8 cellular contexts compared by ENCODE assay signal in genomic region chr14:105981517-105982302, GRCh38.
A peak's percentile ranks its signal among the peaks of the same experiment; 100 is the strongest.
DNase-seq lines count a peak whose midpoint lies in the region; ATAC-seq lines count a peak whose summit lies in the region.
"Not testable (repeated sequence)": the region's sequence is repeated elsewhere in the genome, so short reads cannot be mapped to it uniquely, and the experiment has no call there.

No MANE protein-coding gene starts in this region.

- H3K36me3 Mint-ChIP-seq in CD4-positive, alpha-beta memory T cell; T-cell; activated CD4-positive, alpha-beta T cell treated with anti-CD3 and anti-CD28 coated beads, Interleukin-2, amount 10 ng/mL, durations not matched to agents 24 days and 14 days (ENCODE audit: low read depth); activated T-cell treated with anti-CD3 and anti-CD28 coated beads, Interleukin-2, amount 50 U/mL, for 72 hours (ENCODE audit: insufficient read depth in 2 of 2); activated naive CD8-positive, alpha-beta T cell treated with anti-CD3 and anti-CD28 coated beads, Interleukin-2, amount 50 U/mL, for 24 hours (ENCODE audit: low read depth); naive B cell: not testable (repeated sequence)

- POLR2A ChIA-PET in CD4-positive, alpha-beta memory T cell (lab: Charles Lee; ENCODE audit: partially characterized antibody): interaction anchor here (0.7 to 1.4 kb wide), 3 partner anchors 20 to 23 kb away, joined by 3 read pairs; no protein-coding TSS in a partner anchor
- POLR2A ChIA-PET in T-cell (lab: Charles Lee): not testable (repeated sequence)

- not testable (repeated sequence) for H3K9me3 Mint-ChIP-seq in CD4-positive, alpha-beta memory T cell; T-cell; activated CD4-positive, alpha-beta T cell treated with anti-CD3 and anti-CD28 coated beads, Interleukin-2, amount 10 ng/mL, durations not matched to agents 24 days and 14 days; activated T-cell treated with anti-CD3 and anti-CD28 coated beads, Interleukin-2, amount 50 U/mL, for 72 hours; activated naive CD8-positive, alpha-beta T cell treated with anti-CD3 and anti-CD28 coated beads, Interleukin-2, amount 50 U/mL, for 24 hours; naive B cell

- peak overlapping the region; percentile 54 to 85 (median 80) for H3K27ac Mint-ChIP-seq in CD4-positive, alpha-beta memory T cell
- peak overlapping the region; percentile 78 to 84 for H3K27ac Mint-ChIP-seq in T-cell
- not testable (repeated sequence) for H3K27ac Mint-ChIP-seq in activated CD4-positive, alpha-beta T cell treated with anti-CD3 and anti-CD28 coated beads, Interleukin-2, amount 10 ng/mL, durations not matched to agents 24 days and 14 days
- H3K27ac Mint-ChIP-seq in activated T-cell treated with anti-CD3 and anti-CD28 coated beads, Interleukin-2, amount 50 U/mL, for 72 hours: peak overlapping the region; percentile 48
- peak overlapping the region; percentile 61 for H3K27ac Mint-ChIP-seq in activated naive CD8-positive, alpha-beta T cell treated with anti-CD3 and anti-CD28 coated beads, Interleukin-2, amount 50 U/mL, for 24 hours
- peak overlapping the region in 3 of 6 donors; percentile 51 to 74 (median 60) for H3K27ac Mint-ChIP-seq in naive B cell

- not testable (repeated sequence) for H3K9me3 ChIP-seq in CD4-positive, alpha-beta memory T cell (ENCODE audit: control insufficient read depth in 1 of 2, low read length in 2 of 2); KOPT-K1 (ENCODE audit: insufficient read depth, low read length, poor library complexity, severe bottlenecking)

- H3K4me3 Mint-ChIP-seq in CD4-positive, alpha-beta memory T cell: peak overlapping the region in 7 of 8 donors; percentile 45 to 74 (median 60)
- peak overlapping the region in 1 of 3 donors; percentile 57 for H3K4me3 Mint-ChIP-seq in T-cell
- not testable (repeated sequence) for H3K4me3 Mint-ChIP-seq in activated CD4-positive, alpha-beta T cell treated with anti-CD3 and anti-CD28 coated beads, Interleukin-2, amount 10 ng/mL, durations not matched to agents 24 days and 14 days; activated naive CD8-positive, alpha-beta T cell treated with anti-CD3 and anti-CD28 coated beads, Interleukin-2, amount 50 U/mL, for 24 hours
- peak overlapping the region in 1 of 2 donors; percentile 19 for H3K4me3 Mint-ChIP-seq in activated T-cell treated with anti-CD3 and anti-CD28 coated beads, Interleukin-2, amount 50 U/mL, for 72 hours
- H3K4me3 Mint-ChIP-seq in naive B cell: peak overlapping the region in 4 of 8 donors; percentile 22 to 61 (median 30)

- H3K4me1 ChIP-seq in CD4-positive, alpha-beta memory T cell (ENCODE audit: insufficient read depth, low read length): peaks cover 47% of the 10 kb centered on the region

- H3K27me3 Mint-ChIP-seq in CD4-positive, alpha-beta memory T cell; T-cell; activated CD4-positive, alpha-beta T cell treated with anti-CD3 and anti-CD28 coated beads, Interleukin-2, amount 10 ng/mL, durations not matched to agents 24 days and 14 days; activated T-cell treated with anti-CD3 and anti-CD28 coated beads, Interleukin-2, amount 50 U/mL, for 72 hours (ENCODE audit: low read depth); activated naive CD8-positive, alpha-beta T cell treated with anti-CD3 and anti-CD28 coated beads, Interleukin-2, amount 50 U/mL, for 24 hours; naive B cell: not testable (repeated sequence)

- peak; percentile 76 to 80 (median 77) for DNase-seq in CD4-positive, alpha-beta memory T cell
- peak; percentile 50 to 84 (median 76) for DNase-seq in T-cell
- DNase-seq in activated CD4-positive, alpha-beta T cell treated with anti-CD3 and anti-CD28 coated beads, Interleukin-2, amount 10 ng/mL, durations not matched to agents 24 days and 14 days: peak; percentile 55
- not testable (repeated sequence) for DNase-seq in activated T-cell treated with anti-CD3 and anti-CD28 coated beads, Interleukin-2, amount 50 U/mL, for 72 hours; activated naive CD8-positive, alpha-beta T cell treated with anti-CD3 and anti-CD28 coated beads, Interleukin-2, amount 50 U/mL, for 24 hours
- DNase-seq in naive B cell: peak; percentile 61
- peak; percentile 18 for DNase-seq in stimulated activated naive CD4-positive, alpha-beta T cell treated with Interleukin-2 at 50 U/mL for 16 hours (lab: John Stamatoyannopoulos, UW)

- ATAC-seq in T-cell (replicated peaks in 1 of 4): peak; percentile 71 to 81 (median 79)
- not testable (repeated sequence) for ATAC-seq in activated T-cell treated with anti-CD3 and anti-CD28 coated beads, Interleukin-2, amount 50 U/mL, for 72 hours (replicated peaks in 1 of 2); activated naive CD8-positive, alpha-beta T cell treated with anti-CD3 and anti-CD28 coated beads, Interleukin-2, amount 50 U/mL, for 24 hours
- peak; percentile 90 to 91 for ATAC-seq in naive B cell (ENCODE audit: low read depth in 2 of 2)

- not testable (repeated sequence) for H3K36me3 ChIP-seq in CD4-positive, alpha-beta memory T cell (ENCODE audit: insufficient read depth, low read length); KOPT-K1 (ENCODE audit: insufficient read depth, low read length)

- CTCF ChIA-PET in CD4-positive, alpha-beta memory T cell (lab: Charles Lee; ENCODE audit: partially characterized antibody): interaction anchor here (1.5 to 3.7 kb wide), 3 partner anchors 20 to 27 kb away, joined by 8 to 21 read pairs (median 9); no protein-coding TSS in a partner anchor
- CTCF ChIA-PET in T-cell (lab: Charles Lee): interaction anchor here in 1 of 2 donors (1.4 to 2.6 kb wide), 2 partner anchors 20 to 24 kb away, joined by 3 to 11 read pairs; no protein-coding TSS in a partner anchor

- H3K27me3 ChIP-seq in CD4-positive, alpha-beta memory T cell (ENCODE audit: insufficient read depth, low read length): not testable (repeated sequence)

- not testable (repeated sequence) for H3K27ac ChIP-seq in CD4-positive, alpha-beta memory T cell (ENCODE audit: low read depth, low read length)
- peak overlapping the region; percentile 73 for H3K27ac ChIP-seq in KOPT-K1 (ENCODE audit: low read depth, low read length, poor library complexity, severe bottlenecking)

- intact Hi-C loops in CD4-positive, alpha-beta memory T cell (cut with micrococcal nuclease); activated CD4-positive, alpha-beta T cell treated with anti-CD3 and anti-CD28 coated beads, Interleukin-2, amount 10 ng/mL, durations not matched to agents 24 days and 14 days (cut with micrococcal nuclease): not testable (repeated sequence)

- peaks cover 38 to 61% (median 48%) of the 10 kb centered on the region in 4 donors for H3K4me1 Mint-ChIP-seq in CD4-positive, alpha-beta memory T cell
- peaks cover 51 to 59% (median 52%) of the 10 kb centered on the region in 3 donors for H3K4me1 Mint-ChIP-seq in T-cell
- peaks cover 30% of the 10 kb centered on the region for H3K4me1 Mint-ChIP-seq in activated CD4-positive, alpha-beta T cell treated with anti-CD3 and anti-CD28 coated beads, Interleukin-2, amount 10 ng/mL, durations not matched to agents 24 days and 14 days
- peaks cover 51% of the 10 kb centered on the region for H3K4me1 Mint-ChIP-seq in activated T-cell treated with anti-CD3 and anti-CD28 coated beads, Interleukin-2, amount 50 U/mL, for 72 hours (ENCODE audit: low read depth)
- peaks cover 48% of the 10 kb centered on the region for H3K4me1 Mint-ChIP-seq in activated naive CD8-positive, alpha-beta T cell treated with anti-CD3 and anti-CD28 coated beads, Interleukin-2, amount 50 U/mL, for 24 hours
- H3K4me1 Mint-ChIP-seq in naive B cell: peaks cover 3 to 24% (median 12%) of the 10 kb centered on the region in 3 donors

- not testable (repeated sequence) for H3K4me3 ChIP-seq in CD4-positive, alpha-beta memory T cell (ENCODE audit: low read length in 2 of 2)
